In genomic region chr12:120099738-120100137, GRCh38 we compare ENCODE assay signal across 17 cellular contexts. TPM values are rescaled to one million over a fixed set of nuclear protein-coding genes. Genes with fewer than 3 reads are reported as not detected.
DNase-seq lines count a peak whose midpoint lies in the region; ATAC-seq, FAIRE-seq and TF ChIP-seq lines count a peak whose summit lies in the region.
"Had no signal": no experiment of that assay in that cellular context is flagged by ENCODE, and none has a peak within 500 bp of the region (broad histone marks: within the 10 kb centered on the region; RNA-seq: fewer than 3 reads in every experiment).

No MANE protein-coding gene starts in this region.

- peaks cover 2 to 18% (median 9%) of the 10 kb centered on the region in 4 experiments for H3K4me1 ChIP-seq in H1 (replicated peaks in 1 of 4; ENCODE audit: control insufficient read depth in 3 of 4, insufficient read depth in 4 of 4, low read length in 3 of 4)
- peaks cover 0 to 28% (median 25%) of the 10 kb centered on the region in 4 donors for H3K4me1 ChIP-seq in tibial artery
- peaks cover 0 to 20% (median 13%) of the 10 kb centered on the region in 4 donors for H3K4me1 ChIP-seq in Peyer's patch

- peaks cover 0 to 30% of the 10 kb centered on the region in 2 experiments; a peak in 3 of 4 replicates for H3K79me2 ChIP-seq in H1 (ENCODE audit: control insufficient read depth in 1 of 2, insufficient read depth in 2 of 2, low read length in 2 of 2)

- TF ChIP-seq CTCF in H1 (IDR thresholded peaks at IDR 0.05; ENCODE audit: control extremely low read depth in 1 of 3, insufficient read depth in 1 of 3, low read depth in 1 of 3, low read length in 3 of 3), result no peak
- TF ChIP-seq CTCF in tibial artery (IDR thresholded peaks at IDR 0.05), result no peak
- TF ChIP-seq CTCF in Peyer's patch (IDR thresholded peaks at IDR 0.05), result no peak
- no peak for TF ChIP-seq CTCF in coronary artery (IDR thresholded peaks at IDR 0.05)

- H3K18ac ChIP-seq in H1 (ENCODE audit: extremely low read depth, low read length), result no peak overlapping the region

- H2BK5ac ChIP-seq in H1 (ENCODE audit: low read depth, low read length), result no peak overlapping the region

- no peak overlapping the region for H2AK5ac ChIP-seq in H1 (ENCODE audit: low read depth, low read length)

- H3K9me3 ChIP-seq in T-helper 17 cell (ENCODE audit: control insufficient read depth, low read length, poor library complexity, severe bottlenecking) (no peaks in the 10 kb centered on the region), H1 (ENCODE audit: insufficient read depth in 2 of 2, low read depth in 1 of 2, low read length in 1 of 2) (no peaks in the 10 kb centered on the region), tibial artery (no peaks in the 10 kb centered on the region), Peyer's patch (no peaks in the 10 kb centered on the region)

- H3K4ac ChIP-seq in H1 (replicated peaks; ENCODE audit: insufficient read length, low read depth, low read length), result no peak overlapping the region

- H3K4me3 ChIP-seq in H1 (ENCODE audit: extremely low read depth in 1 of 4, insufficient read depth in 2 of 4, low read depth in 3 of 4, low read length in 4 of 4) (no peak overlapping the region), tibial artery (no peak overlapping the region), Peyer's patch (no peak overlapping the region), coronary artery (no peak overlapping the region)
- H3K4me3 ChIP-seq: GM23248 had no signal

- H2AFZ ChIP-seq in H1 (ENCODE audit: low read length), result no peak overlapping the region
- H2AFZ ChIP-seq: GM23248 had no signal

- no peak for TF ChIP-seq POLR2A in H1 (IDR thresholded peaks at IDR 0.05; ENCODE audit: control extremely low read depth in 1 of 2, low read depth in 2 of 2, low read length in 2 of 2)
- no peak for TF ChIP-seq POLR2A in Peyer's patch (IDR thresholded peaks at IDR 0.05)

- peaks cover 6 to 14% of the 10 kb centered on the region in 2 experiments for H4K20me1 ChIP-seq in H1 (replicated peaks in 1 of 2; ENCODE audit: control insufficient read depth in 1 of 2, insufficient read depth in 2 of 2, low read length in 2 of 2)

- no peak overlapping the region for H2BK12ac ChIP-seq in H1 (ENCODE audit: low read depth, low read length)

- no peak for TF ChIP-seq EP300 in H1 (IDR thresholded peaks at IDR 0.05; ENCODE audit: borderline replicate concordance in 1 of 2, low read depth in 2 of 2, low read length in 2 of 2)

- 96% methylated on average over 11 of the region's 11 CpGs; no CpG with 5 or more reads in 1 of the 2 experiments for WGBS in H1 (ENCODE audit: extremely low coverage in 1 of 2, insufficient coverage in 1 of 2, insufficient read length in 1 of 2, insufficient replicate concordance in 2 of 2, low coverage in 1 of 2, low lambda C conversion rate in 2 of 2, missing lambda C conversion rate in 1 of 2), 2 experiments

- H3K9ac ChIP-seq in H1 (replicated peaks in 1 of 4; ENCODE audit: extremely low read depth in 1 of 4, low read depth in 3 of 4, low read length in 3 of 4), result no peak overlapping the region
- H3K9ac ChIP-seq: GM23248 had no signal

- no peak overlapping the region for H4K91ac ChIP-seq in H1 (replicated peaks; ENCODE audit: insufficient read length, low read length)

- H4K8ac ChIP-seq in H1 (ENCODE audit: extremely low read depth, insufficient read depth, low read length), result no peak overlapping the region

- no peak for ATAC-seq in T-helper 17 cell
- ATAC-seq: CD8-positive, alpha-beta T cell; PC-3 had no signal

- no peak overlapping the region for H2BK15ac ChIP-seq in H1 (ENCODE audit: low read length)

- H3K9me3 Mint-ChIP-seq in activated naive CD8-positive, alpha-beta T cell (ENCODE audit: low read depth), result no peaks in the 10 kb centered on the region
- no peaks in the 10 kb centered on the region for H3K9me3 Mint-ChIP-seq in activated naive CD8-positive, alpha-beta T cell treated with anti-CD3 and anti-CD28 coated beads for 36 hours
- H3K9me3 Mint-ChIP-seq: CD8-positive, alpha-beta T cell; HFFc6 had no signal

- H3K27me3 Mint-ChIP-seq in activated naive CD8-positive, alpha-beta T cell, result no peaks in the 10 kb centered on the region
- no peaks in the 10 kb centered on the region for H3K27me3 Mint-ChIP-seq in activated naive CD8-positive, alpha-beta T cell treated with anti-CD3 and anti-CD28 coated beads for 36 hours
- H3K27me3 Mint-ChIP-seq in T-helper 17 cell, result no peaks in the 10 kb centered on the region

- CTCF ChIA-PET in H1 (lab: Charles Lee; ENCODE audit: partially characterized antibody), result interaction anchor here (0.6 to 1.5 kb wide), 4 partner anchors 9 to 527 kb away, joined by 3 to 6 read pairs (median 3); no protein-coding TSS in a partner anchor

- H3K23ac ChIP-seq in H1 (ENCODE audit: insufficient read length), result no peak overlapping the region

- POLR2A ChIA-PET in H1 (lab: Charles Lee; ENCODE audit: partially characterized antibody), result interaction anchor here (1.2 to 6.3 kb wide), 4 partner anchors 9 to 100 kb away, joined by 5 to 52 read pairs (median 12); partner anchors contain the start of gene RAB35

- H3K23me2 ChIP-seq in H1 (ENCODE audit: low read depth, low read length), result no peaks in the 10 kb centered on the region

- H3K27me3 ChIP-seq in H1 (replicated peaks in 1 of 4; ENCODE audit: control insufficient read depth in 3 of 4, extremely low read depth in 1 of 4, insufficient read depth in 3 of 4, low read length in 3 of 4) (no peaks in the 10 kb centered on the region), tibial artery (no peaks in the 10 kb centered on the region), Peyer's patch (no peaks in the 10 kb centered on the region)

- H3K36me3 Mint-ChIP-seq in activated naive CD8-positive, alpha-beta T cell, result no peaks in the 10 kb centered on the region
- H3K36me3 Mint-ChIP-seq in activated naive CD8-positive, alpha-beta T cell treated with anti-CD3 and anti-CD28 coated beads for 36 hours, result peaks cover 5% of the 10 kb centered on the region
- H3K36me3 Mint-ChIP-seq in T-helper 17 cell (ENCODE audit: low read depth), result no peaks in the 10 kb centered on the region

- H3K56ac ChIP-seq in H1 (replicated peaks; ENCODE audit: insufficient read length, low read depth, low read length), result no peak overlapping the region

- no peak for FAIRE-seq in H1 (lab: Jason Lieb, UNC)

- H2BK20ac ChIP-seq in H1 (ENCODE audit: low read length), result no peak overlapping the region

- no peak overlapping the region for H2BK120ac ChIP-seq in H1 (replicated peaks; ENCODE audit: low read depth, low read length)

- H3K4me3 Mint-ChIP-seq in activated naive CD8-positive, alpha-beta T cell, result no peak overlapping the region
- H3K4me3 Mint-ChIP-seq in activated naive CD8-positive, alpha-beta T cell treated with anti-CD3 and anti-CD28 coated beads for 36 hours, result no peak overlapping the region
- H3K4me3 Mint-ChIP-seq in T-helper 17 cell, result peak overlapping the region; percentile 12
- H3K4me3 Mint-ChIP-seq: CD8-positive, alpha-beta T cell; HFFc6 had no signal

- no peak overlapping the region for H3K4me2 ChIP-seq in H1 (ENCODE audit: insufficient read depth in 1 of 2, low read depth in 2 of 2, low read length in 2 of 2)

- no peak for TF ChIP-seq RAD21 in H1 (IDR thresholded peaks at IDR 0.05 in 1 of 2, conservative IDR thresholded peaks at IDR 0.05 in 1 of 2; ENCODE audit: low read depth in 2 of 2, low read length in 2 of 2)

- intact Hi-C loops in tibial artery (cut with DNase I; ENCODE audit: low total_unique reads), result no loop called here

- peaks cover 12% of the 10 kb centered on the region for H3K4me1 Mint-ChIP-seq in activated naive CD8-positive, alpha-beta T cell (ENCODE audit: low read depth)
- peaks cover 3% of the 10 kb centered on the region for H3K4me1 Mint-ChIP-seq in activated naive CD8-positive, alpha-beta T cell treated with anti-CD3 and anti-CD28 coated beads for 36 hours
- H3K4me1 Mint-ChIP-seq in T-helper 17 cell, result peaks cover 15% of the 10 kb centered on the region

- DNase-seq in activated naive CD8-positive, alpha-beta T cell treated with anti-CD3 and anti-CD28 coated beads for 36 hours, result no peak
- DNase-seq in T-helper 17 cell, result no peak
- no peak for DNase-seq in H1 (ENCODE audit: low read depth in 1 of 2, low spot score in 2 of 2)
- DNase-seq in tibial artery, result no peak
- DNase-seq in Peyer's patch, result no peak
- DNase-seq in DMS 273 (lab: John Stamatoyannopoulos, UW; ENCODE audit: unreplicated experiment), result no peak
- DNase-seq in coronary artery (ENCODE audit: low spot score), result no peak
- DNase-seq: AML-193; CD8-positive, alpha-beta T cell; DMS 273 treated with DMSO at 0.1 percent for 48 hours; GM23248; HFFc6; KG1; NCI-H1092; NCI-H69; PC-3 had no signal

- 0 out of 2 replicates have a peak overlapping the region, but pooled peaks have one; percentile 10 for H3K27ac ChIP-seq in H1 (ENCODE audit: low read depth, low read length)
- H3K27ac ChIP-seq in tibial artery, result peak overlapping the region; percentile 48 to 65
- no peak overlapping the region for H3K27ac ChIP-seq in Peyer's patch
- no peak overlapping the region for H3K27ac ChIP-seq in coronary artery
- H3K27ac ChIP-seq: GM23248 had no signal

- peak overlapping the region; percentile 29 for H3K27ac Mint-ChIP-seq in activated naive CD8-positive, alpha-beta T cell
- no peak overlapping the region for H3K27ac Mint-ChIP-seq in activated naive CD8-positive, alpha-beta T cell treated with anti-CD3 and anti-CD28 coated beads for 36 hours
- peak overlapping the region; percentile 60 for H3K27ac Mint-ChIP-seq in T-helper 17 cell
- H3K27ac Mint-ChIP-seq: CD8-positive, alpha-beta T cell; HFFc6 had no signal

- no peak overlapping the region for H3K14ac ChIP-seq in H1 (ENCODE audit: insufficient read length)

- H4K5ac ChIP-seq in H1 (ENCODE audit: insufficient read length, low read depth, low read length), result no peak overlapping the region

- H3K36me3 ChIP-seq in H1 (ENCODE audit: control insufficient read depth in 2 of 4, insufficient read depth in 4 of 4, low read length in 3 of 4) (peaks cover 0 to 19% (median 10%) of the 10 kb centered on the region in 4 experiments; a peak in 6 of 8 replicates), tibial artery (peaks cover 49 to 82% (median 69%) of the 10 kb centered on the region in 3 donors), Peyer's patch (peaks cover 0 to 82% (median 0%) of the 10 kb centered on the region in 3 donors)

- peaks cover 6% of the 10 kb centered on the region; the same call in 1 of the 2 replicates for H3K79me1 ChIP-seq in H1 (ENCODE audit: low read depth, low read length)

RNA-seq across cellular contexts. Expression of gene RAB35, which starts 16.8 kb away (rescaled TPM):
- 10 to 100 TPM; 53.8 to 54.3 TPM for total RNA-seq in activated naive CD8-positive, alpha-beta T cell treated with anti-CD3 and anti-CD28 coated beads for 36 hours
- 10 to 100 TPM; 53.3 to 64.9 TPM for total RNA-seq in T-helper 17 cell
- total RNA-seq in H1 (2021; fragmentation: NEBNext Ultra II Directional; extraction: Animal tissue kit (Norgen Biotek cat#: 25700)), result 39.0 and 45.7 TPM in 2 replicates
- 33.4 and 45.8 TPM in 2 replicates for polyA plus RNA-seq in H1 (2011; rRNA removed)
- polyA plus RNA-seq in H1 (2011; cell fraction: cytosol; rRNA removed), result 29.0 TPM
- polyA plus RNA-seq in H1 (2011; cell fraction: nucleus; rRNA removed), result 37.5 TPM
- polyA plus RNA-seq in H1 (2012, experiment 1 of 2), result 35.9 to 43.8 TPM (median 40.9 TPM) in 4 replicates
- 38.3 TPM for polyA plus RNA-seq in H1 (2012, experiment 2 of 2)
- 27.7 TPM for polyA plus RNA-seq in H1 (2013, experiment 1 of 2)
- 29.3 TPM for polyA plus RNA-seq in H1 (2013, experiment 2 of 2)
- 34.0 and 46.0 TPM in 2 replicates for polyA minus RNA-seq in H1 (2011; rRNA and poly(A)+ RNA removed)
- 16.2 TPM for polyA minus RNA-seq in H1 (2011; cell fraction: cytosol; rRNA and poly(A)+ RNA removed)
- polyA minus RNA-seq in H1 (2011; cell fraction: nucleus; rRNA and poly(A)+ RNA removed), result 12.0 TPM
- total RNA-seq in Peyer's patch, result 10 to 100 TPM; 16.6 to 22.5 (median 19.1) TPM

Comparison
In these comparisons a context has a peak if more than half of its experiments do, and no peak if none do; other contexts are left out.
1. H3K27ac ChIP-seq: peak in H1 (single experiment) and tibial artery (2 of 2); none in Peyer's patch (0 of 4) and coronary artery (0 of 2).